ENCODE assay signal across 1 cellular context in genomic region chr7:12152196-12152918, GRCh38.
TF ChIP-seq lines count a peak whose summit lies in the region.

No MANE protein-coding gene starts in this region.

TF ChIP-seq in GM23338, 12 proteins besides CTCF, POLR2A, EP300 and RAD21 (continued from another document):
- TF ChIP-seq ZNF462 (CRISPR knock-in tag; IDR thresholded peaks at IDR 0.05) (no peak), NANOG (IDR thresholded peaks at IDR 0.05; ENCODE audit: borderline replicate concordance) (no peak), STAT1 (IDR thresholded peaks at IDR 0.05; ENCODE audit: unreplicated experiment) (no peak), ZNF331 (CRISPR knock-in tag; IDR thresholded peaks at IDR 0.05; ENCODE audit: low read depth) (no peak), ZNF114 (CRISPR knock-in tag; IDR thresholded peaks at IDR 0.05) (no peak), ETS1 (IDR thresholded peaks at IDR 0.05) (no peak), POLR2AphosphoS5 (IDR thresholded peaks at IDR 0.05; ENCODE audit: low read depth) (no peak)
- TF ChIP-seq, protein P1, sequence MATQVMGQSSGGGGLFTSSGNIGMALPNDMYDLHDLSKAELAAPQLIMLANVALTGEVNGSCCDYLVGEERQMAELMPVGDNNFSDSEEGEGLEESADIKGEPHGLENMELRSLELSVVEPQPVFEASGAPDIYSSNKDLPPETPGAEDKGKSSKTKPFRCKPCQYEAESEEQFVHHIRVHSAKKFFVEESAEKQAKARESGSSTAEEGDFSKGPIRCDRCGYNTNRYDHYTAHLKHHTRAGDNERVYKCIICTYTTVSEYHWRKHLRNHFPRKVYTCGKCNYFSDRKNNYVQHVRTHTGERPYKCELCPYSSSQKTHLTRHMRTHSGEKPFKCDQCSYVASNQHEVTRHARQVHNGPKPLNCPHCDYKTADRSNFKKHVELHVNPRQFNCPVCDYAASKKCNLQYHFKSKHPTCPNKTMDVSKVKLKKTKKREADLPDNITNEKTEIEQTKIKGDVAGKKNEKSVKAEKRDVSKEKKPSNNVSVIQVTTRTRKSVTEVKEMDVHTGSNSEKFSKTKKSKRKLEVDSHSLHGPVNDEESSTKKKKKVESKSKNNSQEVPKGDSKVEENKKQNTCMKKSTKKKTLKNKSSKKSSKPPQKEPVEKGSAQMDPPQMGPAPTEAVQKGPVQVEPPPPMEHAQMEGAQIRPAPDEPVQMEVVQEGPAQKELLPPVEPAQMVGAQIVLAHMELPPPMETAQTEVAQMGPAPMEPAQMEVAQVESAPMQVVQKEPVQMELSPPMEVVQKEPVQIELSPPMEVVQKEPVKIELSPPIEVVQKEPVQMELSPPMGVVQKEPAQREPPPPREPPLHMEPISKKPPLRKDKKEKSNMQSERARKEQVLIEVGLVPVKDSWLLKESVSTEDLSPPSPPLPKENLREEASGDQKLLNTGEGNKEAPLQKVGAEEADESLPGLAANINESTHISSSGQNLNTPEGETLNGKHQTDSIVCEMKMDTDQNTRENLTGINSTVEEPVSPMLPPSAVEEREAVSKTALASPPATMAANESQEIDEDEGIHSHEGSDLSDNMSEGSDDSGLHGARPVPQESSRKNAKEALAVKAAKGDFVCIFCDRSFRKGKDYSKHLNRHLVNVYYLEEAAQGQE (IDR thresholded peaks at IDR 0.05; ENCODE audit: unreplicated experiment): no peak
